Comparison of ENCODE assay signal across 25 cellular contexts in genomic region chr3:134850761-134851160, GRCh38. TPM values are rescaled to one million over a fixed set of nuclear protein-coding genes. Genes with fewer than 3 reads are reported as not detected.
A peak's percentile ranks its signal among the peaks of the same experiment; 100 is the strongest.
DNase-seq lines count a peak whose midpoint lies in the region; ATAC-seq and TF ChIP-seq lines count a peak whose summit lies in the region.
"Had no signal": no experiment of that assay in that cellular context is flagged by ENCODE, and none has a peak within 500 bp of the region (broad histone marks: within the 10 kb centered on the region; RNA-seq: fewer than 3 reads in every experiment).

No MANE protein-coding gene starts in this region.

- ATAC-seq in GM21423 (IDR thresholded peaks at IDR 0.05; ENCODE audit: unreplicated experiment), result no peak
- ATAC-seq in esophagus mucosa, result no peak
- no peak for ATAC-seq in GM18867 (IDR thresholded peaks at IDR 0.05; ENCODE audit: unreplicated experiment)
- ATAC-seq: GM12878 had no signal

- H2AFZ ChIP-seq in Karpas-422 (ENCODE audit: low read length), result no peak overlapping the region
- H2AFZ ChIP-seq: PC-9 had no signal

- no peak for TF ChIP-seq CTCF in neural crest cell (conservative IDR thresholded peaks at IDR 0.05)

- H3K4me1 ChIP-seq in Karpas-422 (ENCODE audit: low read length), result peaks cover 71% of the 10 kb centered on the region

- no peaks in the 10 kb centered on the region for H3K9me2 ChIP-seq in Karpas-422 (replicated peaks; ENCODE audit: insufficient read depth, low read length)

- H3K4me2 ChIP-seq in Karpas-422 (ENCODE audit: low read depth, low read length, poor library complexity, severe bottlenecking), result no peak overlapping the region
- H3K4me2 ChIP-seq: PC-9 had no signal

- H3K4me3 Mint-ChIP-seq in neural crest cell, result no peak overlapping the region
- H3K4me3 Mint-ChIP-seq: CD4-positive, alpha-beta T cell had no signal

- no peak overlapping the region for H3K27ac ChIP-seq in Karpas-422 (ENCODE audit: low read length)
- H3K27ac ChIP-seq: PC-9 had no signal

- H3K79me2 ChIP-seq in Karpas-422 (ENCODE audit: low read length), result no peaks in the 10 kb centered on the region

- H3K36me3 Mint-ChIP-seq in neural crest cell (ENCODE audit: low read depth), result no peaks in the 10 kb centered on the region

- DNase-seq in NCI-H146 (lab: John Stamatoyannopoulos, UW) (peak; percentile 30), NCI-H146 treated with DMSO at 0.1 percent for 48 hours (lab: John Stamatoyannopoulos, UW; ENCODE audit: unreplicated experiment) (no peak), Karpas-422 (no peak), dermis microvascular lymphatic vessel endothelial cell (ENCODE audit: low read depth in 2 of 2) (peak; percentile 46 to 65), neural crest cell (ENCODE audit: low read depth, low spot score) (no peak)
- DNase-seq: 8988T; CD4-positive, alpha-beta T cell; GDM1; GOT3; HCEC 1CT; NCI-H1092 treated with DMSO at 0.1 percent for 48 hours; NCI-H1436; NCI-H1930; NCI-H2107; NCI-H524; NCI-H774; PC-9; RPMI8226; SHP77 had no signal

- no peaks in the 10 kb centered on the region for H4K20me1 ChIP-seq in Karpas-422 (ENCODE audit: insufficient read depth, low read depth, low read length)

- no peak overlapping the region for H3K4me3 ChIP-seq in Karpas-422 (ENCODE audit: low read length)
- H3K4me3 ChIP-seq: GM12878, PC-9 had no signal

- peak overlapping the region; percentile 43 for H3K27ac Mint-ChIP-seq in neural crest cell (ENCODE audit: unreplicated experiment)
- H3K27ac Mint-ChIP-seq: CD4-positive, alpha-beta T cell had no signal

- H3K27me3 ChIP-seq in Karpas-422 (ENCODE audit: low read length), result no peaks in the 10 kb centered on the region

- H3K27me3 Mint-ChIP-seq in neural crest cell (ENCODE audit: low read depth), result no peaks in the 10 kb centered on the region
- H3K27me3 Mint-ChIP-seq: CD4-positive, alpha-beta T cell had no signal

- peak overlapping the region; percentile 6; the same call in 1 of the 2 replicates for H3K9ac ChIP-seq in Karpas-422 (ENCODE audit: low read length)

- H3K9me3 Mint-ChIP-seq in neural crest cell, result peaks cover 2% of the 10 kb centered on the region
- H3K9me3 Mint-ChIP-seq: CD4-positive, alpha-beta T cell had no signal

- no peaks in the 10 kb centered on the region for H3K9me3 ChIP-seq in Karpas-422 (ENCODE audit: low read length)

- no peaks in the 10 kb centered on the region for H3K36me3 ChIP-seq in Karpas-422 (ENCODE audit: insufficient read depth, low read length)

- H3K4me1 Mint-ChIP-seq in neural crest cell, result peaks cover 39% of the 10 kb centered on the region

RNA-seq across cellular contexts. Expression of gene EPHB1, which starts 55.7 kb away (rescaled TPM):
- total RNA-seq in Karpas-422 (2014; rRNA removed; shearing (Covaris generic); ENCODE audit: low replicate concordance), result 24.1 and 24.3 TPM in 2 replicates
- total RNA-seq in dermis microvascular lymphatic vessel endothelial cell (1.4 and 3.8 TPM in 2 replicates), neural crest cell (12.5 and 13.7 TPM in 2 replicates), esophagus mucosa (0.40 TPM)
- total RNA-seq: HT-29, SK-MEL-5 had no signal

Comparison
In these comparisons a context has a peak if more than half of its experiments do, and no peak if none do; other contexts are left out.
1. DNase-seq: peak in NCI-H146 (single experiment) and dermis microvascular lymphatic vessel endothelial cell (2 of 2); none in NCI-H146 treated with DMSO at 0.1 percent for 48 hours (single experiment), Karpas-422 (single experiment) and neural crest cell (single experiment).